ENCODE assay signal across 8 cellular contexts in the genomic region with DNA sequence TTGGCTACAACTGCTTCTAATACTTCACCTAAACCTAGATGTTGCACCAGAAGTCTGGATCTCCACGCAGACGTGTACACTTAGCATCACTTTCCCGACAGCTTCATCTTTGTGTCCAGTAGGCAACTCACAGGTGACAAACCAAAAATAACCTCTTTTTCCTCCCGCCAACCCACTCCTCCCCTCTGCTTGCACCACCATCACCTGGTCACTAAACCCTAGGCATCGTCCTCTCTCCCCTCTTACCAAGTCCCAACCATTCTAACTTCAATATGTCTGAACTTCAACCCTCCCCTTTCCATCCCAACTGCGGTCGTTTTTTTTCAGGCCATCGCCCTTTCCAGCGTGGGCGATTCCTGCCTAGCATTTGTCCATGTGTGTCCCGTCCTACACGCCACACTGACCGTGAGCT. TPM values are rescaled to one million over a fixed set of nuclear protein-coding genes. Genes with fewer than 3 reads are reported as not detected.
DNase-seq lines count a peak whose midpoint lies in the region; ATAC-seq and TF ChIP-seq lines count a peak whose summit lies in the region.

No MANE protein-coding gene starts in this region.

- no peaks in the 10 kb centered on the region for H3K36me3 ChIP-seq in HUES48 (ENCODE audit: control insufficient read depth, insufficient read depth, low read length)
- H3K36me3 ChIP-seq in mucosa of descending colon (ENCODE audit: low read depth) = no peaks in the 10 kb centered on the region

- DNase-seq in MCF 10A (ENCODE audit: unreplicated experiment) = no peak
- peak in 2 of 3 donors; percentile 40 to 41 for DNase-seq in mucosa of descending colon
- DNase-seq in GM10248 (ENCODE audit: extremely low spot score) = no peak
- DNase-seq in retina = no peak
- no peak for DNase-seq in 8988T
- DNase-seq in NCI-H1694 (lab: John Stamatoyannopoulos, UW) = no peak

- no peaks in the 10 kb centered on the region for H3K9me3 Mint-ChIP-seq in MCF 10A (ENCODE audit: unreplicated experiment)

- peak overlapping the region; percentile 98; the same call in 1 of the 2 replicates for H3K9ac ChIP-seq in HUES48 (ENCODE audit: low read depth, low read length)

- TF ChIP-seq CTCF in 22Rv1 (IDR thresholded peaks at IDR 0.05) (no peak), MCF 10A (IDR thresholded peaks at IDR 0.05; ENCODE audit: unreplicated experiment) (no peak), mucosa of descending colon (IDR thresholded peaks at IDR 0.05) (no peak), GM10248 (IDR thresholded peaks at IDR 0.05; ENCODE audit: control extremely low read depth, extremely low read depth, low read depth, missing control alignments) (no peak)

- ATAC-seq in mucosa of descending colon = no peak

- H3K27me3 ChIP-seq in HUES48 (ENCODE audit: control insufficient read depth, insufficient read depth, low read length) = peaks cover 7% of the 10 kb centered on the region; the same call in 1 of the 2 replicates

- intact Hi-C loops in MCF 10A (cut with micrococcal nuclease) (loop anchor here (2.0 kb wide), 2 partner anchors 59 to 123 kb away; a partner anchor contains a TSS), mucosa of descending colon (cut with DNase I, micrococcal nuclease) (loop anchor here in 1 of 2 donors (10.0 kb wide), 1 partner anchor 119 kb away; a partner anchor contains a TSS)

- H3K27ac Mint-ChIP-seq in MCF 10A (ENCODE audit: low read depth, unreplicated experiment) = peak overlapping the region; percentile 100

- BruUV-seq in MCF 10A (replicated peaks; lab: Mats Ljungman, UMichigan) = TSS peak; percentile 97

- H3K27ac ChIP-seq in 22Rv1 (peak overlapping the region; percentile 94), HUES48 (ENCODE audit: low read depth, low read length) (peak overlapping the region; percentile 99)

- peaks cover 22% of the 10 kb centered on the region for H3K4me1 Mint-ChIP-seq in MCF 10A (ENCODE audit: insufficient read depth, unreplicated experiment)

- H3K4me1 ChIP-seq in HUES48 (ENCODE audit: control insufficient read depth, insufficient read depth, low read length) (0 out of 2 replicates have a peak, but pooled peaks cover 6% of the 10 kb centered on the region), mucosa of descending colon (ENCODE audit: low read depth) (peaks cover 13% of the 10 kb centered on the region)

- CTCF ChIA-PET in MCF 10A (lab: Yijun Ruan, JAX) = interaction anchor here (0.6 to 0.7 kb wide), 2 partner anchors 9 to 45 kb away, joined by 3 to 4 read pairs; no protein-coding TSS in a partner anchor
- CTCF ChIA-PET in GM10248 (lab: Yijun Ruan, JAX) = interaction anchor here (1.1 to 1.2 kb wide), 2 partner anchors 11 to 343 kb away, joined by 3 read pairs; no protein-coding TSS in a partner anchor

- H3K36me3 Mint-ChIP-seq in MCF 10A (ENCODE audit: insufficient read depth, unreplicated experiment) = peaks cover 16% of the 10 kb centered on the region

- H3K4me3 ChIP-seq in HUES48 (ENCODE audit: low read depth, low read length) (peak overlapping the region; percentile 87), mucosa of descending colon (no peak overlapping the region)

- H3K9me3 ChIP-seq in HUES48 (ENCODE audit: control insufficient read depth, insufficient read depth, low read length) (peaks cover 5% of the 10 kb centered on the region; the same call in 1 of the 2 replicates), mucosa of descending colon (no peaks in the 10 kb centered on the region)

- H3K27me3 Mint-ChIP-seq in MCF 10A (ENCODE audit: insufficient read depth, unreplicated experiment) = no peaks in the 10 kb centered on the region

- POLR2A ChIA-PET in MCF 10A (lab: Yijun Ruan, JAX) = interaction anchor here (0.6 to 3.3 kb wide), 9 partner anchors 11 to 140 kb away, joined by 3 to 48 read pairs (median 4); no protein-coding TSS in a partner anchor
- POLR2A ChIA-PET in GM10248 (lab: Yijun Ruan, JAX) = no interaction called here

- peak overlapping the region; percentile 94 for H3K4me3 Mint-ChIP-seq in MCF 10A (ENCODE audit: unreplicated experiment)

RNA-seq across cellular contexts. Expression of a gene that starts 0.4 kb away (rescaled TPM):
- total RNA-seq in MCF 10A (2022) = 123 and 131 TPM in 2 replicates
- 100 to 1,000 TPM; 149 to 203 (median 196) TPM for total RNA-seq in mucosa of descending colon

Comparison
In these comparisons a context has a peak if more than half of its experiments do, and no peak if none do; other contexts are left out.
1. DNase-seq: peak in mucosa of descending colon (2 of 3); none in MCF 10A (single experiment), GM10248 (single experiment), retina (single experiment), 8988T (single experiment) and NCI-H1694 (single experiment).